In the genomic region with DNA sequence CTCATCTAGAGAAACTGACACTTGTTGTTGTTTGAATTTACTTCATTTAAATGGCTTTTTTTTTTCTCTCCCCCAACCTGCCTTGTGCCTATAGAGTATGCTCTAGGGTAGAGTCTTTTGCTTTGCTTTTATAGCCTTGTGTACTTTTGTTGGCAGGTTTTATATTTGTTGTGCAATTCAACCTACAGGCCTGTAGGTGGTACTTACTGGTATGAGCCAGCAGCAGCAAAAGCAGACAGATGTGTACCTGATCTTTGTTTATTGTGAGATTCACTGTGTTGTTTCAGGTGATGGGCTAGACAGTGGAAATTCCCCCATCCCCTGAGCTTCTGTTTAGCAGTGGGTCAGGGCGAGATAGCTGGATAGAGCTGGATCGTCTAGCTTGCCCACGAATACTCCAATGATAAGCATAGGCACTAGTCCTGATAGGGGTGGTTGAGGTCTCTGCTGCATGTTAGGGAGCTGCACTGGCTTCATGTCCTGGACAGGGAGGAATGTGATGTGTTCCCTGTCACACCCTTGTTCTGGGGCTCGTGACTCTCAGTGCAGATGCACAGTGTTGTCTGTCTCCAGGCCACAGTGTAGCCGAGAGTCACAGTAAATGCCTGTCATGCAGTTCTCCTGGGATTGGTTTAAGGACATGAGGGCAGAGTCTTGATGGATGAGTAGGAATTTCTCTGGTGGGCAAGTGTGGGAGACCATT, we compare ENCODE assay signal across 9 cellular contexts. TPM values are rescaled to one million over a fixed set of nuclear protein-coding genes. Genes with fewer than 3 reads are reported as not detected.
A peak's percentile ranks its signal among the peaks of the same experiment; 100 is the strongest.
DNase-seq lines count a peak whose midpoint lies in the region; ATAC-seq and TF ChIP-seq lines count a peak whose summit lies in the region.
"Had no signal": no experiment of that assay in that cellular context is flagged by ENCODE, and none has a peak within 500 bp of the region (broad histone marks: within the 10 kb centered on the region; RNA-seq: fewer than 3 reads in every experiment).

No MANE protein-coding gene starts in this region.

- POLR2A ChIA-PET in Caco-2 (lab: Charles Lee): interaction anchor here (0.7 to 1.1 kb wide), 2 partner anchors 10 to 22 kb away, joined by 3 to 10 read pairs; partner anchors contain the start of gene DNAJC3
- POLR2A ChIA-PET in HEK293T (lab: Yijun Ruan, JAX): interaction anchor here (0.5 kb wide), 1 partner anchor 13 kb away, joined by 3 read pairs; no protein-coding TSS in a partner anchor

- peaks cover 3% of the 10 kb centered on the region for H3K36me3 Mint-ChIP-seq in Caco-2 (ENCODE audit: insufficient read depth, unreplicated experiment)

- no peak overlapping the region for H3K27ac Mint-ChIP-seq in Caco-2 (ENCODE audit: unreplicated experiment)

- no peaks in the 10 kb centered on the region for H3K27me3 ChIP-seq in Caco-2 (replicated peaks; ENCODE audit: control insufficient read depth, insufficient read depth, low read length)

- intact Hi-C loops in Caco-2 (cut with micrococcal nuclease; ENCODE audit: unreplicated experiment) (no loop called here), head of caudate nucleus (cut with DNase I) (no loop called here)

- CTCF ChIA-PET in Caco-2 (lab: Charles Lee): interaction anchor here (0.7 to 1.5 kb wide), 2 partner anchors 11 to 74 kb away, joined by 3 read pairs; no protein-coding TSS in a partner anchor
- CTCF ChIA-PET in HEK293T (lab: Yijun Ruan, JAX): interaction anchor here (0.7 kb wide), 1 partner anchor 21 kb away, joined by 3 read pairs; no protein-coding TSS in a partner anchor

- peaks cover 13% of the 10 kb centered on the region for H3K4me1 Mint-ChIP-seq in Caco-2 (ENCODE audit: low read depth, unreplicated experiment)

- no peaks in the 10 kb centered on the region for H3K36me3 ChIP-seq in Caco-2 (ENCODE audit: control insufficient read depth, insufficient read depth, low read length)

- no peak overlapping the region for H3K4me3 ChIP-seq in Caco-2 (ENCODE audit: low read depth, low read length)
- H3K4me3 ChIP-seq in WI38 (ENCODE audit: low read depth, low read length): no peak overlapping the region

- no peaks in the 10 kb centered on the region for H3K27me3 Mint-ChIP-seq in Caco-2 (ENCODE audit: insufficient read depth, unreplicated experiment)

- H3K9me3 ChIP-seq in Caco-2: 0 out of 2 replicates have a peak, but pooled peaks cover 6% of the 10 kb centered on the region

- no TSS peak for BruUV-seq in Caco-2 (replicated peaks; lab: Mats Ljungman, UMichigan)

- ATAC-seq in left lobe of liver (peak; percentile 59), HG02571 (IDR thresholded peaks at IDR 0.05; ENCODE audit: unreplicated experiment) (no peak)

- no peak for DNase-seq in Caco-2
- peak; percentile 34 for DNase-seq in HEK293T (ENCODE audit: extremely low spot score)
- DNase-seq in left lobe of liver (ENCODE audit: low spot score): no peak
- DNase-seq in stimulated activated naive CD4-positive, alpha-beta T cell treated with Interleukin-2 at 50 U/mL for 16 hours (lab: John Stamatoyannopoulos, UW): no peak
- no peak for DNase-seq in head of caudate nucleus
- DNase-seq in KG1 (lab: John Stamatoyannopoulos, UW): no peak
- DNase-seq: activated effector memory CD4-positive, alpha-beta T cell treated with Interleukin-2 at 50 U/mL for 16 hours had no signal

- no peak overlapping the region for H3K4me3 Mint-ChIP-seq in Caco-2 (ENCODE audit: unreplicated experiment)

- TF ChIP-seq CTCF in Caco-2 (IDR thresholded peaks at IDR 0.05; ENCODE audit: insufficient read depth in 1 of 2, low read depth in 1 of 2, low read length in 1 of 2, severe bottlenecking in 1 of 2, unreplicated experiment in 1 of 2) (peak; percentile 23 to 51), WI38 (IDR thresholded peaks at IDR 0.05; ENCODE audit: low read depth, low read length) (peak; percentile 10; the same call in 1 of the 2 replicates)

- H3K4me1 ChIP-seq in Caco-2: 0 out of 2 replicates have a peak, but pooled peaks cover 6% of the 10 kb centered on the region

- H3K9me3 Mint-ChIP-seq in Caco-2 (ENCODE audit: unreplicated experiment): no peaks in the 10 kb centered on the region

TF ChIP-seq in HEK293T, 16 proteins besides CTCF, POLR2A, EP300 and RAD21:
- TF ChIP-seq NFRKB (IDR thresholded peaks at IDR 0.05) (no peak), FOXK2 (IDR thresholded peaks at IDR 0.05) (no peak), ZNF384 (IDR thresholded peaks at IDR 0.05) (no peak), SP1 (IDR thresholded peaks at IDR 0.05) (no peak)

RNA-seq across cellular contexts. Expression of gene DNAJC3, which starts 21.3 kb away (rescaled TPM):
- 36.8 and 38.0 TPM in 2 replicates for total RNA-seq in Caco-2 (2022)
- 50.7 TPM for total RNA-seq in left lobe of liver

RNA-seq across cellular contexts. Expression of gene DZIP1, which starts 53.7 kb away (rescaled TPM):
- total RNA-seq in Caco-2 (2022) (6.5 and 8.1 TPM in 2 replicates), left lobe of liver (1.2 TPM)
